In the genomic region with DNA sequence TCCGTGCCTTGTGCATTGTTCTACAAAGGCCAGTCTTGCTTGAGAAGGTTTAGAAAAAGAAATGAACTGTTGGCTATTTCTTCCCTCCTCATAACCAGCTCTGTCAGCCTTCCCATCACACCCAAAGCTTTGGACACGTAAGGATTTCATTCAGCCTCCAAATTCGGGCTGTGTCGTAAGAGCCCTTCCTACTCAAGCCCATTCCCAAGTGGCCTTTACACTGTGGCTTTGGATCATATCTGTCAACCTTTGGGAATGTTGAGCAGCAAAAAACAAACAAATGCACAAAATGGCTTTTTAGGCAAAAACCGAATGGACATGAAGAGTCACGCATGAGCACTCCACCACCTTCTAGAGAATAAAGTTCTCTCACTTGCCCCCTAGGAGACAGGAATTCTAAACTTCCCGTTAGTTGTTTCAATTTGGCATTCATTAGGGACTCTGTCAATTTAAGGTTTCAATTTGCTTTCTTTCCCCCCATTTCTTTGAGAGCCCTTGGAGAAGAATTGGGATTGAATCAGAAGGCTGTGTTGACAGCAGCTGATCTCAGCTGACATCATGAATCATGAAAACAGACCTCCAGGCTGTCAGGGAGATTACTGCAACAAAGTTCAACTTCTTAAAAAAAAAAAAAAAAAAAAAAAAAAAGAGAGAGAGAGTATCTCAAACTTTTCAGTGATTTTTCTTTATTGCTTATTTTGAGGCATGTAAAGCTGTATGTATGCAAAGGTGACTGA, we compare ENCODE assay signal across 16 cellular contexts.
A peak's percentile ranks its signal among the peaks of the same experiment; 100 is the strongest.
DNase-seq lines count a peak whose midpoint lies in the region; ATAC-seq and TF ChIP-seq lines count a peak whose summit lies in the region.
"Had no signal": no experiment of that assay in that cellular context is flagged by ENCODE, and none has a peak within 500 bp of the region (broad histone marks: within the 10 kb centered on the region; RNA-seq: fewer than 3 reads in every experiment).

No MANE protein-coding gene starts in this region.

- no peaks in the 10 kb centered on the region for H3K36me3 Mint-ChIP-seq in glutamatergic neuron (ENCODE audit: unreplicated experiment)
- H3K36me3 Mint-ChIP-seq: activated CD4-positive, alpha-beta memory T cell treated with anti-CD3 and anti-CD28 coated beads for 36 hours; CD8-positive, alpha-beta T cell had no signal

- H3K9me3 Mint-ChIP-seq in glutamatergic neuron (ENCODE audit: unreplicated experiment), result no peaks in the 10 kb centered on the region
- H3K9me3 Mint-ChIP-seq: CD8-positive, alpha-beta T cell; central memory CD8-positive, alpha-beta T cell; H9 had no signal

- H3K4me2 ChIP-seq in GM23248 (ENCODE audit: unreplicated experiment) (peak overlapping the region; percentile 55), smooth muscle cell (peak overlapping the region; percentile 4)

- intact Hi-C loops in spleen (cut with DNase I; ENCODE audit: low total_unique reads), result no loop called here
- intact Hi-C loops in dorsolateral prefrontal cortex (cut with DNase I), result loop anchor here in 1 of 2 donors (5.0 kb wide), 1 partner anchor 52 kb away; no protein-coding TSS in a partner anchor

- TF ChIP-seq CTCF in gastroesophageal sphincter (IDR thresholded peaks at IDR 0.05) (no peak), smooth muscle cell (IDR thresholded peaks at IDR 0.05; ENCODE audit: borderline replicate concordance, insufficient read depth, poor library complexity, severe bottlenecking) (no peak), spleen (IDR thresholded peaks at IDR 0.05 in 8 of 11, conservative IDR thresholded peaks at IDR 0.05 in 3 of 11) (no peak), dorsolateral prefrontal cortex (IDR thresholded peaks at IDR 0.05 in 54 of 56, conservative IDR thresholded peaks at IDR 0.05 in 2 of 56; ENCODE audit: low read depth in 1 of 56, partially characterized antibody in 56 of 56) (no peak), glutamatergic neuron (IDR thresholded peaks at IDR 0.05; ENCODE audit: partially characterized antibody, unreplicated experiment) (no peak)

- H3K79me2 ChIP-seq in GM23248 (ENCODE audit: insufficient read depth), result no peaks in the 10 kb centered on the region
- H3K79me2 ChIP-seq in smooth muscle cell (ENCODE audit: low read depth), result no peaks in the 10 kb centered on the region

- DNase-seq in GM23248, result peak; percentile 79
- peak; percentile 29 for DNase-seq in adipocyte (ENCODE audit: low read depth)
- DNase-seq in smooth muscle cell (lab: John Stamatoyannopoulos, UW; ENCODE audit: unreplicated experiment), result no peak
- DNase-seq in spleen, result no peak
- DNase-seq in dorsolateral prefrontal cortex, result no peak
- no peak for DNase-seq in glutamatergic neuron
- DNase-seq: activated CD4-positive, alpha-beta memory T cell treated with anti-CD3 and anti-CD28 coated beads for 36 hours; activated effector memory CD4-positive, alpha-beta T cell treated with anti-CD3 and anti-CD28 coated beads, Interleukin-2, amount 50 U/mL, for 16 hours; CD8-positive, alpha-beta T cell; erythroblast; H9; NCI-H1436; stimulated activated naive CD4-positive, alpha-beta T cell treated with Interleukin-2 at 50 U/mL for 16 hours had no signal

- in situ Hi-C loops in GM23248 (cut with MboI), result loop anchor here (25.0 kb wide), 1 partner anchor 227 kb away; no protein-coding TSS in a partner anchor

- H3K4me3 ChIP-seq in GM23248 (peak overlapping the region; percentile 41), adipocyte (ENCODE audit: low read length) (peak overlapping the region; percentile 69), gastroesophageal sphincter (no peak overlapping the region), smooth muscle cell (no peak overlapping the region), spleen (no peak overlapping the region), dorsolateral prefrontal cortex (no peak overlapping the region)

- H3K36me3 ChIP-seq in GM23248 (ENCODE audit: low read depth) (no peaks in the 10 kb centered on the region), adipocyte (ENCODE audit: control insufficient read depth, insufficient read depth, low read length, severe bottlenecking) (no peaks in the 10 kb centered on the region), gastroesophageal sphincter (no peaks in the 10 kb centered on the region), smooth muscle cell (ENCODE audit: low read depth) (no peaks in the 10 kb centered on the region), spleen (no peaks in the 10 kb centered on the region)

- H3K4me1 Mint-ChIP-seq in glutamatergic neuron (ENCODE audit: low read depth, unreplicated experiment), result peaks cover 3% of the 10 kb centered on the region
- H3K4me1 Mint-ChIP-seq: central memory CD8-positive, alpha-beta T cell had no signal

- H2AFZ ChIP-seq in GM23248 (peak overlapping the region; percentile 77), smooth muscle cell (ENCODE audit: low read depth) (peak overlapping the region; percentile 26)

- no peak for TF ChIP-seq POLR2A in gastroesophageal sphincter (IDR thresholded peaks at IDR 0.05)
- no peak for TF ChIP-seq POLR2A in spleen (IDR thresholded peaks at IDR 0.05)

- ATAC-seq in gastroesophageal sphincter (peak; percentile 78), GM18517 (IDR thresholded peaks at IDR 0.05; ENCODE audit: unreplicated experiment) (no peak)
- ATAC-seq: CD8-positive, alpha-beta T cell had no signal

- TF ChIP-seq EP300 in gastroesophageal sphincter (IDR thresholded peaks at IDR 0.05), result no peak

- peak overlapping the region; percentile 53 for H3K27ac ChIP-seq in GM23248
- H3K27ac ChIP-seq in gastroesophageal sphincter, result peak overlapping the region in 2 of 4 donors; percentile 42 to 60
- H3K27ac ChIP-seq in smooth muscle cell (ENCODE audit: low read depth), result no peak overlapping the region
- no peak overlapping the region for H3K27ac ChIP-seq in spleen
- peak overlapping the region in 10 of 59 donors; percentile 1 to 52 (median 28) for H3K27ac ChIP-seq in dorsolateral prefrontal cortex

- no peak overlapping the region for H3K27ac Mint-ChIP-seq in glutamatergic neuron (ENCODE audit: unreplicated experiment)
- H3K27ac Mint-ChIP-seq: activated CD4-positive, alpha-beta memory T cell treated with anti-CD3 and anti-CD28 coated beads for 36 hours; CD8-positive, alpha-beta T cell; H9 had no signal

- H3K9me3 ChIP-seq in GM23248 (ENCODE audit: low read depth) (no peaks in the 10 kb centered on the region), adipocyte (ENCODE audit: control insufficient read depth, low read length) (no peaks in the 10 kb centered on the region), gastroesophageal sphincter (no peaks in the 10 kb centered on the region), smooth muscle cell (replicated peaks; ENCODE audit: low read depth) (no peaks in the 10 kb centered on the region), spleen (peaks cover 0 to 6% (median 4%) of the 10 kb centered on the region in 8 donors)

- H3K4me3 Mint-ChIP-seq in glutamatergic neuron (ENCODE audit: unreplicated experiment), result no peak overlapping the region
- H3K4me3 Mint-ChIP-seq: activated CD4-positive, alpha-beta memory T cell treated with anti-CD3 and anti-CD28 coated beads for 36 hours; CD8-positive, alpha-beta T cell; central memory CD8-positive, alpha-beta T cell; H9 had no signal

- H4K20me1 ChIP-seq in GM23248 (ENCODE audit: insufficient read depth) (no peaks in the 10 kb centered on the region), smooth muscle cell (ENCODE audit: low read depth) (no peaks in the 10 kb centered on the region)

- H3K27me3 Mint-ChIP-seq in glutamatergic neuron (ENCODE audit: unreplicated experiment), result no peaks in the 10 kb centered on the region

- H3F3A ChIP-seq in GM23248 (ENCODE audit: insufficient read depth) (peaks cover 39% of the 10 kb centered on the region), smooth muscle cell (ENCODE audit: low read depth) (no peaks in the 10 kb centered on the region)

- WGBS in GM23248 (ENCODE audit: low coverage in 1 of 2, low lambda C conversion rate in 2 of 2, missing lambda C conversion rate in 2 of 2), 2 experiments, result 3 to 4% methylated on average over 7 of the region's 7 CpGs
- 61 to 66% methylated on average over 6 to 7 of the region's 7 CpGs for WGBS in gastroesophageal sphincter (ENCODE audit: low coverage in 1 of 2), 2 donors
- 57% methylated on average over 7 of the region's 7 CpGs for WGBS in smooth muscle cell (ENCODE audit: low lambda C conversion rate)
- WGBS in spleen, 5 donors, result 79 to 89% (median 82%) methylated on average over 7 of the region's 7 CpGs

- H3K9me2 ChIP-seq in GM23248 (ENCODE audit: insufficient read depth), result no peaks in the 10 kb centered on the region

- H3K9ac ChIP-seq in GM23248, result peak overlapping the region; percentile 16
- H3K9ac ChIP-seq in adipocyte (ENCODE audit: low read length), result peak overlapping the region; percentile 71
- no peak overlapping the region for H3K9ac ChIP-seq in smooth muscle cell (ENCODE audit: low read depth)

- H3K4me1 ChIP-seq in GM23248 (ENCODE audit: insufficient read depth), result peaks cover 52% of the 10 kb centered on the region
- H3K4me1 ChIP-seq in adipocyte (ENCODE audit: control insufficient read depth, insufficient read depth, low read length), result peaks cover 48% of the 10 kb centered on the region
- H3K4me1 ChIP-seq in gastroesophageal sphincter, result peaks cover 0 to 6% (median 0%) of the 10 kb centered on the region in 3 donors
- H3K4me1 ChIP-seq in smooth muscle cell (ENCODE audit: low read depth), result peaks cover 4% of the 10 kb centered on the region
- H3K4me1 ChIP-seq in spleen, result peaks cover 0 to 10% (median 0%) of the 10 kb centered on the region in 6 donors

- H3K27me3 ChIP-seq in GM23248 (replicated peaks; ENCODE audit: insufficient read depth) (no peaks in the 10 kb centered on the region), adipocyte (replicated peaks; ENCODE audit: control insufficient read depth, insufficient read depth, low read length) (no peaks in the 10 kb centered on the region), gastroesophageal sphincter (peaks cover 2% of the 10 kb centered on the region), smooth muscle cell (ENCODE audit: low read depth) (no peaks in the 10 kb centered on the region), spleen (replicated peaks in 1 of 7) (no peaks in the 10 kb centered on the region), dorsolateral prefrontal cortex (peaks cover 0 to 2% (median 0%) of the 10 kb centered on the region in 45 donors)

Comparison
In these comparisons a context has a peak if more than half of its experiments do, and no peak if none do; other contexts are left out.
1. DNase-seq: peak in GM23248 (single experiment) and adipocyte (single experiment); none in smooth muscle cell (single experiment), spleen (single experiment), dorsolateral prefrontal cortex (0 of 10) and glutamatergic neuron (single experiment).
2. H3K4me3 ChIP-seq: peak in GM23248 (single experiment) and adipocyte (single experiment); none in gastroesophageal sphincter (0 of 2), smooth muscle cell (single experiment), spleen (0 of 8) and dorsolateral prefrontal cortex (0 of 59).